ENCODE assay signal across 29 cellular contexts in genomic region chr20:8657664-8658063, GRCh38.
"Had no signal": no experiment of that assay in that cellular context is flagged by ENCODE, and none has a peak within 500 bp of the region (broad histone marks: within the 10 kb centered on the region; RNA-seq: fewer than 3 reads in every experiment).

No MANE protein-coding gene starts in this region.

- H3K27ac ChIP-seq: ascending aorta, cardiac muscle cell, VCaP had no signal

- H3K36me3 ChIP-seq: ascending aorta, cardiac muscle cell had no signal

- H3K27me3 ChIP-seq: ascending aorta, cardiac muscle cell had no signal

- H3K9me3 ChIP-seq: ascending aorta had no signal

- FAIRE-seq: bronchial epithelial cell, colon, TTC549 had no signal

- H3K4me1 ChIP-seq: ascending aorta had no signal

- H3K4me3 ChIP-seq: ascending aorta, cardiac muscle cell had no signal

- ATAC-seq: activated CD8-positive, alpha-beta T cell treated with anti-CD3 and anti-CD28 coated beads for 36 hours; activated naive CD8-positive, alpha-beta T cell treated with anti-CD3 and anti-CD28 coated beads, Interleukin-2, amount 50 U/mL, for 24 hours; activated T-cell treated with anti-CD3 and anti-CD28 coated beads, Interleukin-2, amount 50 U/mL, for 4 hours had no signal

- DNase-seq: activated B cell treated with CpG ODN at 0.5 μM for 24 hours; activated CD4-positive, alpha-beta memory T cell treated with anti-CD3 and anti-CD28 coated beads for 36 hours; activated CD4-positive, alpha-beta T cell treated with anti-CD3 and anti-CD28 coated beads for 4 hours; activated CD4-positive, alpha-beta T cell treated with anti-CD3 and anti-CD28 coated beads, Interleukin-2, amount 10 ng/mL, durations not matched to agents 24 days and 14 days; activated CD4-positive, alpha-beta T cell treated with anti-CD3 and anti-CD28 coated beads, Interleukin-2, amount 50 U/mL, for 1 hour; activated CD4-positive, alpha-beta T cell treated with anti-CD3 and anti-CD28 coated beads, Interleukin-2, amount 50 U/mL, for 4 hours; activated CD4-positive, CD25-positive, alpha-beta regulatory T cell treated with anti-CD3 and anti-CD28 coated beads, Interleukin-2, amount 50 U/mL, for 72 hours; activated CD8-positive, alpha-beta memory T cell treated with anti-CD3 and anti-CD28 coated beads, Interleukin-2, amount 50 U/mL, for 4 hours; activated CD8-positive, alpha-beta T cell treated with anti-CD3 and anti-CD28 coated beads for 36 hours; activated effector memory CD4-positive, alpha-beta T cell treated with Interleukin-2 at 50 U/mL for 16 hours; activated gamma-delta T cell; activated naive CD4-positive, alpha-beta T cell treated with anti-CD3 and anti-CD28 coated beads, Interleukin-2, amount 10 ng/mL, durations not matched to agents 7 days and 5 days; activated naive CD4-positive, alpha-beta T cell treated with Interleukin-2 at 50 U/mL for 16 hours; activated naive CD8-positive, alpha-beta T cell treated with anti-CD3 and anti-CD28 coated beads, Interleukin-2, amount 10 ng/mL, durations not matched to agents 7 days and 5 days; activated naive CD8-positive, alpha-beta T cell treated with anti-CD3 and anti-CD28 coated beads, Interleukin-2, amount 50 U/mL, for 24 hours; activated T-cell treated with anti-CD3 and anti-CD28 coated beads for 4 hours; activated T-cell treated with anti-CD3 and anti-CD28 coated beads, Interleukin-2, amount 50 U/mL, for 1 hour; activated T-cell treated with anti-CD3 and anti-CD28 coated beads, Interleukin-2, amount 50 U/mL, for 4 hours; amygdala; anterior cingulate cortex; central memory CD4-positive, alpha-beta T cell; T-helper 2 cell; T-helper 9 cell had no signal
